11 cellular contexts compared by ENCODE assay signal in the genomic region with DNA sequence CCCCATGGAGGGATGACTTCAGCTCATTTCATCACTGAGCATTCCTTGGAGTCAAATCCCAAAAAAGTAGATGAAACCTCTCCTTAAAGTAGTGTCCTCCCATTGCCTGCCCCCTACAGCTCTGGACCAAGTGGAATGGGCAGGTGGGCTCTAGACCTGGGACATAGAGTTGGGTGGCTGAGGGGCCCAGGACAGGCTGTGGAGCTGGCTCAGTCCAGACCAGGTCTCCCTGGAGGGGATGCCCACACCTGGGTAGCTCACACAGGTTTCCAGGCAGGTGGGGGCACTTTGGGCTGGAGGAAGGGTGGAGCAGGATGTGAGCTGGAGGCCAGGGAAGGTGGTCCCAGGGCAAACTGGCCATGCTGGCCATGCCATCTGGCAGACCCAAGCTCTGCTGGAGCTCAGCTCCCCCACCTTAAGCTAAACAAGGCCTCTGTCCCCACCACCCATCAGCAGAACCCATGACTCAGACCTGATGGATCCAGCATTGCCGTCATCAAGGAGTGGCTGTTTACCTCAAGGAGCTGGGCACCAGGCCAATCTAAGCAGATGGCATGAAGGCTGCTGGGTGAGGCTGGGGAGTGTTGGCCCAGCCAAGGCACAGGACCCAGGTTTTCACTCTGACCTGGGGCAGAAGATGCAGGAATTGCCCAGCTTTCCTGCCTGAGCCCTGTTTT. TPM values are rescaled to one million over a fixed set of nuclear protein-coding genes. Genes with fewer than 3 reads are reported as not detected.
DNase-seq lines count a peak whose midpoint lies in the region; ATAC-seq and TF ChIP-seq lines count a peak whose summit lies in the region.
"Had no signal": no experiment of that assay in that cellular context is flagged by ENCODE, and none has a peak within 500 bp of the region (broad histone marks: within the 10 kb centered on the region; RNA-seq: fewer than 3 reads in every experiment).

No MANE protein-coding gene starts in this region.

- CTCF ChIA-PET in activated CD4-positive, alpha-beta T cell treated with anti-CD3 and anti-CD28 coated beads for 36 hours (lab: Charles Lee), result interaction anchor here (0.6 to 2.2 kb wide), 5 partner anchors 8 to 182 kb away, joined by 4 to 9 read pairs (median 4); no protein-coding TSS in a partner anchor
- CTCF ChIA-PET in HEK293T (lab: Yijun Ruan, JAX), result interaction anchor here (0.8 to 1.3 kb wide), 2 partner anchors 7 to 63 kb away, joined by 3 read pairs; no protein-coding TSS in a partner anchor

- no peaks in the 10 kb centered on the region for H3K9me3 Mint-ChIP-seq in activated CD4-positive, alpha-beta T cell treated with anti-CD3 and anti-CD28 coated beads for 36 hours (ENCODE audit: low read depth)

- H3K27me3 ChIP-seq in esophagus squamous epithelium, result no peaks in the 10 kb centered on the region
- no peaks in the 10 kb centered on the region for H3K27me3 ChIP-seq in suprapubic skin

- TF ChIP-seq CTCF in esophagus squamous epithelium (IDR thresholded peaks at IDR 0.05) (no peak), suprapubic skin (IDR thresholded peaks at IDR 0.05) (no peak)

- H3K4me1 Mint-ChIP-seq in activated CD4-positive, alpha-beta T cell treated with anti-CD3 and anti-CD28 coated beads for 36 hours, result no peaks in the 10 kb centered on the region

- peak; percentile 47 for ATAC-seq in activated CD4-positive, alpha-beta T cell treated with anti-CD3 and anti-CD28 coated beads for 36 hours

- no peak overlapping the region for H3K4me3 ChIP-seq in esophagus squamous epithelium
- no peak overlapping the region for H3K4me3 ChIP-seq in suprapubic skin

- no peaks in the 10 kb centered on the region for H3K27me3 Mint-ChIP-seq in activated CD4-positive, alpha-beta T cell treated with anti-CD3 and anti-CD28 coated beads for 36 hours

- DNase-seq in activated CD4-positive, alpha-beta T cell treated with anti-CD3 and anti-CD28 coated beads for 36 hours, result peak; percentile 32
- DNase-seq in activated CD4-positive, alpha-beta T cell treated with anti-CD3 and anti-CD28 coated beads for 1 hour, result no peak
- DNase-seq in NCI-H524 treated with DMSO at 0.1 percent for 48 hours (lab: John Stamatoyannopoulos, UW) (peak; percentile 45), esophagus squamous epithelium (lab: John Stamatoyannopoulos, UW) (no peak), suprapubic skin (ENCODE audit: low spot score in 2 of 2) (peak; percentile 83), GF-D8 (lab: John Stamatoyannopoulos, UW) (no peak), HEK293T (ENCODE audit: extremely low spot score) (no peak)
- DNase-seq in activated CD8-positive, alpha-beta memory T cell treated with anti-CD3 and anti-CD28 coated beads, Interleukin-2, amount 50 U/mL, for 48 hours, result no peak
- DNase-seq: activated CD4-positive, CD25-positive, alpha-beta regulatory T cell treated with anti-CD3 and anti-CD28 coated beads, Interleukin-2, amount 50 U/mL, for 72 hours; stimulated activated naive CD4-positive, alpha-beta T cell treated with Interleukin-2 at 50 U/mL for 16 hours had no signal

- no peaks in the 10 kb centered on the region for H3K36me3 ChIP-seq in esophagus squamous epithelium
- no peaks in the 10 kb centered on the region for H3K36me3 ChIP-seq in suprapubic skin

- POLR2A ChIA-PET in activated CD4-positive, alpha-beta T cell treated with anti-CD3 and anti-CD28 coated beads for 36 hours (lab: Charles Lee), result interaction anchor here (0.6 to 1.1 kb wide), 2 partner anchors 158 to 162 kb away, joined by 3 to 4 read pairs; partner anchors contain the start of gene SMU1
- POLR2A ChIA-PET in HEK293T (lab: Yijun Ruan, JAX), result interaction anchor here (0.9 kb wide), 1 partner anchor 11 kb away, joined by 3 read pairs; no protein-coding TSS in a partner anchor

- no peak for TF ChIP-seq EP300 in suprapubic skin (IDR thresholded peaks at IDR 0.05)

- no peaks in the 10 kb centered on the region for H3K36me3 Mint-ChIP-seq in activated CD4-positive, alpha-beta T cell treated with anti-CD3 and anti-CD28 coated beads for 36 hours (ENCODE audit: low read depth)
- H3K36me3 Mint-ChIP-seq: CD14-positive monocyte had no signal

- no peak overlapping the region for H3K4me3 Mint-ChIP-seq in activated CD4-positive, alpha-beta T cell treated with anti-CD3 and anti-CD28 coated beads for 36 hours
- H3K4me3 Mint-ChIP-seq: CD14-positive monocyte had no signal

- peak overlapping the region; percentile 79 to 92 (median 84) for H3K27ac ChIP-seq in esophagus squamous epithelium
- H3K27ac ChIP-seq in suprapubic skin, result peak overlapping the region; percentile 90

- intact Hi-C loops in activated CD4-positive, alpha-beta T cell treated with anti-CD3 and anti-CD28 coated beads for 36 hours (cut with DNase I, micrococcal nuclease), result no loop called here
- intact Hi-C loops in esophagus squamous epithelium (cut with DNase I), result no loop called here

- TF ChIP-seq POLR2A in esophagus squamous epithelium (IDR thresholded peaks at IDR 0.05) (peak in 1 of 4 donors; percentile 23), suprapubic skin (IDR thresholded peaks at IDR 0.05) (no peak)

- H3K4me1 ChIP-seq in esophagus squamous epithelium, result peaks cover 15 to 69% (median 28%) of the 10 kb centered on the region in 3 donors
- peaks cover 48% of the 10 kb centered on the region for H3K4me1 ChIP-seq in suprapubic skin

- WGBS in esophagus squamous epithelium, 2 donors, result 20% methylated on average over 1 of the region's 1 CpG; no CpG with 5 or more reads in 1 of the 2 donors
- WGBS in suprapubic skin, result 50% methylated on average over 1 of the region's 1 CpG

- H3K27ac Mint-ChIP-seq in activated CD4-positive, alpha-beta T cell treated with anti-CD3 and anti-CD28 coated beads for 36 hours, result no peak overlapping the region

- H3K9me3 ChIP-seq in esophagus squamous epithelium, result no peaks in the 10 kb centered on the region
- H3K9me3 ChIP-seq in suprapubic skin, result no peaks in the 10 kb centered on the region

TF ChIP-seq in HEK293T, 16 proteins besides CTCF, POLR2A, EP300 and RAD21:
- TF ChIP-seq HDGF (IDR thresholded peaks at IDR 0.05; ENCODE audit: borderline replicate concordance) (no peak), L3MBTL2 (conservative IDR thresholded peaks at IDR 0.05) (no peak), FOXM1 (IDR thresholded peaks at IDR 0.05; ENCODE audit: borderline replicate concordance) (no peak), BHLHE40 (IDR thresholded peaks at IDR 0.05; ENCODE audit: borderline replicate concordance) (no peak), SP1 (IDR thresholded peaks at IDR 0.05) (no peak), FOXA1 (IDR thresholded peaks at IDR 0.05) (no peak), NFRKB (IDR thresholded peaks at IDR 0.05) (no peak), ZNF384 (IDR thresholded peaks at IDR 0.05) (no peak), ARNT (IDR thresholded peaks at IDR 0.05) (no peak), SUZ12 (IDR thresholded peaks at IDR 0.05) (no peak), ELF4 (IDR thresholded peaks at IDR 0.05) (no peak)
- TF ChIP-seq, protein P1, sequence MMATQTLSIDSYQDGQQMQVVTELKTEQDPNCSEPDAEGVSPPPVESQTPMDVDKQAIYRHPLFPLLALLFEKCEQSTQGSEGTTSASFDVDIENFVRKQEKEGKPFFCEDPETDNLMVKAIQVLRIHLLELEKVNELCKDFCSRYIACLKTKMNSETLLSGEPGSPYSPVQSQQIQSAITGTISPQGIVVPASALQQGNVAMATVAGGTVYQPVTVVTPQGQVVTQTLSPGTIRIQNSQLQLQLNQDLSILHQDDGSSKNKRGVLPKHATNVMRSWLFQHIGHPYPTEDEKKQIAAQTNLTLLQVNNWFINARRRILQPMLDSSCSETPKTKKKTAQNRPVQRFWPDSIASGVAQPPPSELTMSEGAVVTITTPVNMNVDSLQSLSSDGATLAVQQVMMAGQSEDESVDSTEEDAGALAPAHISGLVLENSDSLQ (IDR thresholded peaks at IDR 0.05), result no peak

RNA-seq across cellular contexts. Expression of gene SPINK4, which starts 6.2 kb away (rescaled TPM):
- not detected for total RNA-seq in activated CD4-positive, alpha-beta T cell treated with anti-CD3 and anti-CD28 coated beads for 36 hours
- total RNA-seq in esophagus squamous epithelium (not detected), suprapubic skin (not detected)

RNA-seq across cellular contexts. Expression of gene BAG1, which starts 30.7 kb away (rescaled TPM):
- 10 to 100 TPM; 47.9 to 65.8 TPM for total RNA-seq in activated CD4-positive, alpha-beta T cell treated with anti-CD3 and anti-CD28 coated beads for 36 hours
- total RNA-seq in esophagus squamous epithelium (100 to 1,000 TPM in 1 of 4 donors, 10 to 100 TPM in 3; 73.2 to 101 (median 91.0) TPM), suprapubic skin (100 to 1,000 TPM in 1 of 4 donors, 10 to 100 TPM in 3; 63.6 to 140 (median 70.8) TPM)

RNA-seq across cellular contexts. Expression of gene CHMP5, which starts 31.1 kb away (rescaled TPM):
- total RNA-seq in activated CD4-positive, alpha-beta T cell treated with anti-CD3 and anti-CD28 coated beads for 36 hours, result 100 to 1,000 TPM; 102 to 106 TPM
- total RNA-seq in esophagus squamous epithelium, result 10 to 100 TPM; 37.7 to 62.5 (median 54.2) TPM
- 10 to 100 TPM; 43.7 to 60.3 (median 50.7) TPM for total RNA-seq in suprapubic skin

RNA-seq across cellular contexts. Expression of gene NFX1, which starts 56.5 kb away (rescaled TPM):
- total RNA-seq in activated CD4-positive, alpha-beta T cell treated with anti-CD3 and anti-CD28 coated beads for 36 hours, result 10 to 100 TPM; 31.2 to 33.7 TPM
- total RNA-seq in esophagus squamous epithelium (10 to 100 TPM; 19.7 to 47.7 (median 27.2) TPM), suprapubic skin (10 to 100 TPM; 42.0 to 91.4 (median 46.0) TPM)

Comparison
In these comparisons a context has a peak if more than half of its experiments do, and no peak if none do; other contexts are left out.
1. DNase-seq: peak in activated CD4-positive, alpha-beta T cell treated with anti-CD3 and anti-CD28 coated beads for 36 hours (single experiment), NCI-H524 treated with DMSO at 0.1 percent for 48 hours (single experiment) and suprapubic skin (2 of 2); none in activated CD4-positive, alpha-beta T cell treated with anti-CD3 and anti-CD28 coated beads for 1 hour (single experiment), esophagus squamous epithelium (single experiment), activated CD8-positive, alpha-beta memory T cell treated with anti-CD3 and anti-CD28 coated beads, Interleukin-2, amount 50 U/mL, for 48 hours (single experiment), GF-D8 (single experiment) and HEK293T (single experiment).